ENCODE assay signal across 20 cellular contexts in the genomic region with DNA sequence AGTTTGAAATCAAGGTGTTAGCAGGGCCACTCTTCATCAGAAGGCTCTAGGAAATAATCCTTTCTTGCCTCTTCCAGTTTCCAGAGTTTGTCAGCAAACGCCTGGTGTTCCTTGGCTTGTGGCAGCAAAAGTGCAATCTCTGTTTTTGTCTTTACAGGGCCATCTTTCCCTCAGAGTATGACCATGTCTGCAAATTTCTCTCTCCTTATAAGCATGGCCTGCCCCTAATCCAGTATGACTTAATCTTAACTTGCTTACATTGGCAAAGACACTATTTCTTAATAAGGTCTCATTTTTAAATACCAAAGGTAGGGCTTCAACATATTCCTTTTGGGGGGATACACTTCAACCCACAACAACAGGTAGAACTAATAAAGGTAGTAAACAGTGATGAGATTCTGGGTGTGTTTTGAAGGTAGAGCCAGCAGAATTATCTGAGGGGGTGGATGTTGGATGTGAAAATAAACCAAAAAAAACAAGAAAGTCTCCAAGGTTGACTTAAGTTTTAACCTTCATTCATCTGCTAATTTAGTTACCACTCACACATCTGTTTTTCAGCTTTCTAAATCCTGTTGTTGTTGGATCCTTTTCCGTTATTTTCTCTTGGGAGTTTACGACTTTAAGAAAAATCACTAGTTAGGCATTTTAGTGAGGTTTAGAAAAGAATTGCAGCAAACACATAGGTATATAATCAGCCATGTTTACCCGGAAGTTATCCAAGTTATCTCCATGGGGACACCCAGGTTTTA.
DNase-seq lines count a peak whose midpoint lies in the region; TF ChIP-seq lines count a peak whose summit lies in the region.
"Had no signal": no experiment of that assay in that cellular context is flagged by ENCODE, and none has a peak within 500 bp of the region (broad histone marks: within the 10 kb centered on the region; RNA-seq: fewer than 3 reads in every experiment).

No MANE protein-coding gene starts in this region.

- H3K14ac ChIP-seq in neuronal stem cell (ENCODE audit: low read length): no peak overlapping the region

- no peak overlapping the region for H2BK15ac ChIP-seq in neuronal stem cell (ENCODE audit: low read length)

- H4K20me1 ChIP-seq in BLaER1: no peaks in the 10 kb centered on the region
- H4K20me1 ChIP-seq: BLaER1 treated with 17β-estradiol and CSF1 and Interleukin-3, amounts not matched to agents 10 nM and 100 nM had no signal

- H3K27me3 ChIP-seq in BLaER1: no peaks in the 10 kb centered on the region
- no peaks in the 10 kb centered on the region for H3K27me3 ChIP-seq in neuronal stem cell (ENCODE audit: control insufficient read depth in 3 of 3, insufficient read depth in 3 of 3, low read depth in 1 of 3, low read length in 3 of 3)
- H3K27me3 ChIP-seq: BLaER1 treated with 17β-estradiol and CSF1 and Interleukin-3, amounts not matched to agents 10 nM and 100 nM; SJSA1 had no signal

- H3K36me3 Mint-ChIP-seq in nephron (ENCODE audit: low read depth): no peaks in the 10 kb centered on the region
- H3K36me3 Mint-ChIP-seq: IgD-negative memory B cell had no signal

- no peak overlapping the region for H3K4me3 Mint-ChIP-seq in nephron
- H3K4me3 Mint-ChIP-seq: CD4-positive, alpha-beta T cell; IgD-negative memory B cell had no signal

- no peak overlapping the region for H3K27ac ChIP-seq in BLaER1
- H3K27ac ChIP-seq in neuronal stem cell (replicated peaks; ENCODE audit: low read length): no peak overlapping the region
- H3K27ac ChIP-seq: BLaER1 treated with 17β-estradiol and CSF1 and Interleukin-3, amounts not matched to agents 10 nM and 100 nM; HL-60; KMS-11; SJSA1 had no signal

- no peak overlapping the region for H2BK5ac ChIP-seq in neuronal stem cell (ENCODE audit: low read length)

- no peak overlapping the region for H2BK12ac ChIP-seq in neuronal stem cell (ENCODE audit: low read length)

- H3K9me3 ChIP-seq in BLaER1 (0 out of 2 replicates have a peak, but pooled peaks cover 3% of the 10 kb centered on the region), neuronal stem cell (replicated peaks in 1 of 2; ENCODE audit: control insufficient read depth in 2 of 2, insufficient read depth in 1 of 2, low read depth in 1 of 2, low read length in 2 of 2) (no peaks in the 10 kb centered on the region)
- H3K9me3 ChIP-seq: BLaER1 treated with 17β-estradiol and CSF1 and Interleukin-3, amounts not matched to agents 10 nM and 100 nM; SJSA1 had no signal

- H2AK5ac ChIP-seq in neuronal stem cell (ENCODE audit: low read depth, low read length): no peak overlapping the region

- WGBS in neuronal stem cell (ENCODE audit: extremely low coverage in 2 of 2, insufficient read length in 2 of 2, insufficient replicate concordance in 1 of 2), 2 donors: no CpG with 5 or more reads among the region's 4 CpGs

- H3K9me3 Mint-ChIP-seq in nephron: no peaks in the 10 kb centered on the region
- H3K9me3 Mint-ChIP-seq: IgD-negative memory B cell had no signal

- H3K4me2 ChIP-seq in BLaER1 (peak overlapping the region; percentile 12; the same call in 1 of the 2 replicates), neuronal stem cell (ENCODE audit: insufficient read depth, low read length, poor library complexity, severe bottlenecking) (no peak overlapping the region)
- H3K4me2 ChIP-seq: KMS-11 had no signal

- no peak overlapping the region for H3K9ac ChIP-seq in BLaER1
- H3K9ac ChIP-seq in neuronal stem cell (ENCODE audit: low read depth, low read length, poor library complexity): no peak overlapping the region
- H3K9ac ChIP-seq: BLaER1 treated with 17β-estradiol and CSF1 and Interleukin-3, amounts not matched to agents 10 nM and 100 nM; KMS-11 had no signal

- no peaks in the 10 kb centered on the region for H3K36me3 ChIP-seq in BLaER1
- H3K36me3 ChIP-seq in neuronal stem cell (replicated peaks in 1 of 2; ENCODE audit: control insufficient read depth in 2 of 2, insufficient read depth in 2 of 2, low read length in 2 of 2): no peaks in the 10 kb centered on the region
- H3K36me3 ChIP-seq: BLaER1 treated with 17β-estradiol and CSF1 and Interleukin-3, amounts not matched to agents 10 nM and 100 nM; SJSA1 had no signal

- peaks cover 7% of the 10 kb centered on the region for H3K4me1 Mint-ChIP-seq in nephron
- H3K4me1 Mint-ChIP-seq: IgD-negative memory B cell had no signal

- no peak overlapping the region for H3K23ac ChIP-seq in neuronal stem cell (ENCODE audit: low read depth, low read length, poor library complexity)

- no peak overlapping the region for H2AFZ ChIP-seq in neuronal stem cell (ENCODE audit: low read length)

- H3K27ac Mint-ChIP-seq in nephron: peak overlapping the region in 2 of 3 experiments; percentile 48 to 62
- H3K27ac Mint-ChIP-seq: CD4-positive, alpha-beta T cell; IgD-negative memory B cell had no signal

- H3K4me3 ChIP-seq in BLaER1 (no peak overlapping the region), neuronal stem cell (ENCODE audit: low read length in 2 of 2) (no peak overlapping the region)
- H3K4me3 ChIP-seq: BLaER1 treated with 17β-estradiol and CSF1 and Interleukin-3, amounts not matched to agents 10 nM and 100 nM; SJSA1 had no signal

- no peaks in the 10 kb centered on the region for H3K79me1 ChIP-seq in neuronal stem cell (ENCODE audit: low read depth, low read length)

- no peak overlapping the region for H4K91ac ChIP-seq in neuronal stem cell (ENCODE audit: low read depth, low read length, poor library complexity)

- no peak overlapping the region for H3K18ac ChIP-seq in neuronal stem cell (ENCODE audit: low read length)

- no peak overlapping the region for H3K4ac ChIP-seq in neuronal stem cell (ENCODE audit: low read length)

- H3K27me3 Mint-ChIP-seq in nephron (ENCODE audit: low read depth): peaks cover under 1% of the 10 kb centered on the region
- H3K27me3 Mint-ChIP-seq: CD4-positive, alpha-beta T cell; IgD-negative memory B cell had no signal

- no peak for TF ChIP-seq CTCF in nephron (IDR thresholded peaks at IDR 0.05; ENCODE audit: unreplicated experiment in 3 of 3)

- peaks cover 33% of the 10 kb centered on the region for H3K4me1 ChIP-seq in BLaER1
- no peaks in the 10 kb centered on the region for H3K4me1 ChIP-seq in neuronal stem cell (ENCODE audit: control insufficient read depth in 2 of 2, insufficient read depth in 1 of 2, low read depth in 1 of 2, low read length in 2 of 2)
- H3K4me1 ChIP-seq: SJSA1 had no signal

- DNase-seq in astrocyte of the hippocampus (ENCODE audit: low read depth, low spot score): peak; percentile 17
- peak; percentile 2 for DNase-seq in fibroblast of the conjunctiva (ENCODE audit: low read depth)
- no peak for DNase-seq in neuronal stem cell (ENCODE audit: low spot score)
- DNase-seq in activated T-cell treated with anti-CD3 and anti-CD28 coated beads for 4 hours: no peak
- DNase-seq in nucleus accumbens (lab: John Stamatoyannopoulos, UW): no peak
- no peak for DNase-seq in DMS79 treated with DMSO at 0.1 percent for 48 hours (lab: John Stamatoyannopoulos, UW)
- DNase-seq: CD4-positive, alpha-beta T cell; HCEC 1CT; MM.1S; NCI-H2029; NCI-H446; NCI-H524 treated with DMSO at 0.1 percent for 48 hours; NCI-H774 had no signal

- H2BK120ac ChIP-seq in neuronal stem cell (ENCODE audit: low read depth, low read length): no peak overlapping the region

- H4K8ac ChIP-seq in neuronal stem cell (ENCODE audit: low read depth, low read length): no peak overlapping the region

Comparison
In these comparisons a context has a peak if more than half of its experiments do, and no peak if none do; other contexts are left out.
1. DNase-seq: peak in astrocyte of the hippocampus (single experiment) and fibroblast of the conjunctiva (single experiment); none in neuronal stem cell (single experiment), activated T-cell treated with anti-CD3 and anti-CD28 coated beads for 4 hours (single experiment), nucleus accumbens (0 of 56) and DMS79 treated with DMSO at 0.1 percent for 48 hours (single experiment).